In the genomic region with DNA sequence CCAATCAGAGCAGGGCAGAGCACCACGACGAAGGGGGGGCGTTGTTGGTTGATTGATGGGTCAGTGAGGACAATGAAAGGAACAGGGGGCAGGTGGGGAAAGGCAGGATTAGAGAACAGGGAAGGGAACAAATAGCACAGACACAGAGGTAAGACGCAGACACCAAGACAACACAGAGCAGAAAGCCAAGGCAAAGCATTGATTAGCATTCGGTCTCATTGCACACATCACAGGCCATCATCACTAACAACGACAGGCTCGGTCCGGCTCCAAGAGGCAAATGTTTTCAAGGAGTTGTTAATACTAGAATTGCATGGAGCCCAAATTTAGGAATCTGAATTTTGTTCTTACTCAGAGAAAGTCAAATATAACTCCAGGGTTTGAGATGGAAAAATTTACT, we compare ENCODE assay signal across 20 cellular contexts.
"Had no signal": no experiment of that assay in that cellular context is flagged by ENCODE, and none has a peak within 500 bp of the region (broad histone marks: within the 10 kb centered on the region; RNA-seq: fewer than 3 reads in every experiment).

No MANE protein-coding gene starts in this region.

- H3K27me3 Mint-ChIP-seq: activated CD4-positive, alpha-beta memory T cell treated with anti-CD3 and anti-CD28 coated beads, Interleukin-2, amount 10 ng/mL, durations not matched to agents 7 days and 5 days had no signal

- H3K4me3 Mint-ChIP-seq: activated CD4-positive, alpha-beta memory T cell treated with anti-CD3 and anti-CD28 coated beads, Interleukin-2, amount 10 ng/mL, durations not matched to agents 7 days and 5 days; nephron; T-helper 1 cell treated with Interleukin-12 subunit alpha and Interleukin-12 subunit beta and Interleukin-4 antibody, amounts not matched to agents 30 μg/mL and 1 μg/mL, for 36 hours had no signal

- DNase-seq: activated CD4-positive, alpha-beta memory T cell treated with anti-CD3 and anti-CD28 coated beads, Interleukin-2, amount 10 ng/mL, durations not matched to agents 7 days and 5 days; activated CD4-positive, alpha-beta T cell treated with anti-CD3 and anti-CD28 coated beads for 48 hours; activated CD4-positive, CD25-positive, alpha-beta regulatory T cell; anterior cingulate cortex; body of pancreas; effector CD8-positive, alpha-beta T cell; heart left ventricle; left ventricle myocardium superior; mammary epithelial cell; midbrain; pancreas; right cardiac atrium; stimulated activated CD4-positive, alpha-beta T cell treated with anti-CD3 and anti-CD28 coated beads, Interleukin-12 subunit alpha, Interleukin-12 subunit beta, amount 100 ng/mL, for 4 hours; stimulated activated CD4-positive, alpha-beta T cell treated with anti-CD3 and anti-CD28 coated beads, Interleukin-4, amount 100 ng/mL, for 4 hours; stomach had no signal

- H3K4me3 ChIP-seq: body of pancreas, esophagus muscularis mucosa, heart left ventricle, pancreas, stomach, suprapubic skin, tibial nerve had no signal

- H3K9me3 ChIP-seq: body of pancreas, esophagus muscularis mucosa, heart left ventricle, pancreas, stomach, suprapubic skin, tibial nerve had no signal

- H3K27ac ChIP-seq: body of pancreas, esophagus muscularis mucosa, heart left ventricle, pancreas, stomach, suprapubic skin, tibial nerve had no signal

- H3K27ac Mint-ChIP-seq: activated CD4-positive, alpha-beta memory T cell treated with anti-CD3 and anti-CD28 coated beads, Interleukin-2, amount 10 ng/mL, durations not matched to agents 7 days and 5 days; nephron; T-helper 1 cell treated with Interleukin-12 subunit alpha and Interleukin-12 subunit beta and Interleukin-4 antibody, amounts not matched to agents 30 μg/mL and 1 μg/mL, for 36 hours had no signal

- H3K9me3 Mint-ChIP-seq: activated CD4-positive, alpha-beta memory T cell treated with anti-CD3 and anti-CD28 coated beads, Interleukin-2, amount 10 ng/mL, durations not matched to agents 7 days and 5 days; nephron; T-helper 1 cell treated with Interleukin-12 subunit alpha and Interleukin-12 subunit beta and Interleukin-4 antibody, amounts not matched to agents 30 μg/mL and 1 μg/mL, for 36 hours had no signal

- H3K4me1 ChIP-seq: suprapubic skin had no signal

- ATAC-seq: body of pancreas, heart left ventricle, left ventricle myocardium superior, pancreas, right cardiac atrium had no signal
